1 cellular context compared by ENCODE assay signal in the genomic region with DNA sequence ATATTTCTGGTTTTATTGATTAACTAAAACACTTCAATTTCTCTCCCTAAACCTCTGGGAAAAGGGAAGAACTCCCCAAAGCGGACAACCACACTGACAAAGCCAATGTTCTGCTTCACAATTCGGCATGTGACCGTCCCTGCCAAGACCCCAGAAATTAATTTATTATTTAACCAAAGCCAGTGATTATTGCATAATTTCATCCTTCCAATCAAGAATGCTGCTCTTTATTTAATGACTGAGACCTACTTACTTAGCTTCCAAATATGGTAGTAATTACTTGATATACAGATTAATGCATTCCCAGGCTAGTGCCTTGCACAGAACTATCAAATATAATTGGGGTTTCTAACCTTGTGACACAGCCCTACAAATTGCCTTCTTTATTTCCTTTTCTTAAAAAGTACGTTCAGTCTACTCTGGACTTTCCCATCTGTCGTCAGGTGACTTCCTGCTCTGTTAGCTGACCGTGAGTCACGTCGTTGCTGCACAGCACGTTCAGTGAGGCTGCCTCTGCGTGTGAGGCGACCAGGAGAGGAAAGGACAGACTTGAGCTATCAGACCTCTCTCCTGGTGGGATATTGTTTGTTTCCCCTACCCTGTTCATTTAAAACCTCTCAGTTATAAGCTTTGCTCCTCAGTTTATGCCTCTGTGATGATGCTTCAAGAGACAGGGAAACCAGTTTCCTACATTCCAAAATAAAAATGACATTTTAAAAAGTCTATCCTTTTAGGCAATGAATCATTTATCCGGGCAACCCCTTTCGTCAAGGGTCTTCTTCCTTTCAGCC.
A peak's percentile ranks its signal among the peaks of the same experiment; 100 is the strongest.
TF ChIP-seq lines count a peak whose summit lies in the region.

No MANE protein-coding gene starts in this region.

TF ChIP-seq in K562, 482 proteins besides CTCF, POLR2A, EP300 and RAD21 (continued from another document):
- TF ChIP-seq ZNF655 (CRISPR knock-in tag; IDR thresholded peaks at IDR 0.05) (no peak), NEUROD1 (IDR thresholded peaks at IDR 0.05; ENCODE audit: borderline replicate concordance, low read depth, low read length, partially characterized antibody) (no peak), TEAD4 (IDR thresholded peaks at IDR 0.05; ENCODE audit: low read length) (no peak), TEAD4 (CRISPR knock-in tag; IDR thresholded peaks at IDR 0.05; ENCODE audit: borderline replicate concordance) (no peak), ZNF695 (CRISPR knock-in tag; IDR thresholded peaks at IDR 0.05) (0 out of 2 replicates have a peak, but pooled peaks have one; percentile 41)
